In genomic region chr19:18016209-18016970, GRCh38 we compare ENCODE assay signal across 11 cellular contexts. TPM values are rescaled to one million over a fixed set of nuclear protein-coding genes. Genes with fewer than 3 reads are reported as not detected.
DNase-seq lines count a peak whose midpoint lies in the region; ATAC-seq and TF ChIP-seq lines count a peak whose summit lies in the region.
"Not testable (repeated sequence)": the region's sequence is repeated elsewhere in the genome, so short reads cannot be mapped to it uniquely, and the experiment has no call there.
"Had no signal": no experiment of that assay in that cellular context is flagged by ENCODE, and none has a peak within 500 bp of the region (broad histone marks: within the 10 kb centered on the region; RNA-seq: fewer than 3 reads in every experiment).

No MANE protein-coding gene starts in this region.

- peak overlapping the region; percentile 4 to 75 (median 66); a peak in 20 of 22 replicates for H3K27ac ChIP-seq in BLaER1 treated with 17β-estradiol and CSF1 and Interleukin-3, amounts not matched to agents 10 nM and 100 nM
- peak overlapping the region; percentile 43 for H3K27ac ChIP-seq in RWPE1
- peak overlapping the region; percentile 96 for H3K27ac ChIP-seq in cingulate gyrus (ENCODE audit: low read depth, low read length)
- peak overlapping the region; percentile 98 for H3K27ac ChIP-seq in left ventricle myocardium inferior (replicated peaks)
- peak overlapping the region; percentile 46 to 71 for H3K27ac ChIP-seq in mucosa of rectum (ENCODE audit: low read depth in 2 of 2, low read length in 2 of 2)
- peak overlapping the region in 18 of 21 experiments; percentile 48 to 95 (median 67) for H3K27ac ChIP-seq in skin epidermis
- H3K27ac ChIP-seq in thoracic aorta, result peak overlapping the region; percentile 66 to 98

- not testable (repeated sequence) for H3K9me3 ChIP-seq in BLaER1 treated with 17β-estradiol and CSF1 and Interleukin-3, amounts not matched to agents 10 nM and 100 nM (replicated peaks in 1 of 11); left ventricle myocardium inferior (replicated peaks); mucosa of rectum (ENCODE audit: control insufficient read depth in 2 of 2, low read length in 2 of 2); thoracic aorta

- DNase-seq in RWPE1 (ENCODE audit: low spot score); activated naive CD4-positive, alpha-beta T cell treated with anti-CD3 and anti-CD28 coated beads, Interleukin-2, amount 10 ng/mL, durations not matched to agents 7 days and 5 days; left ventricle myocardium inferior; thoracic aorta (ENCODE audit: low spot score): not testable (repeated sequence)

- H3K27me3 ChIP-seq in BLaER1 treated with 17β-estradiol and CSF1 and Interleukin-3, amounts not matched to agents 10 nM and 100 nM; left ventricle myocardium inferior (ENCODE audit: low read depth); mucosa of rectum (ENCODE audit: control insufficient read depth in 2 of 2, insufficient read depth in 2 of 2, low read length in 2 of 2); thoracic aorta (replicated peaks; ENCODE audit: insufficient read depth): not testable (repeated sequence)

- not testable (repeated sequence) for H3K4me3 ChIP-seq in BLaER1 treated with 17β-estradiol and CSF1 and Interleukin-3, amounts not matched to agents 10 nM and 100 nM; left ventricle myocardium inferior; mucosa of rectum (ENCODE audit: low read length in 2 of 2); skin epidermis; thoracic aorta

- peaks cover 34% of the 10 kb centered on the region for H3K36me3 Mint-ChIP-seq in activated naive CD4-positive, alpha-beta T cell treated with anti-CD3 and anti-CD28 coated beads, Interleukin-2, amount 10 ng/mL, durations not matched to agents 7 days and 5 days

- CTCF ChIA-PET in RWPE1 (lab: Yijun Ruan, JAX), result interaction anchor here (1.0 kb wide), 1 partner anchor 41 kb away, joined by 3 read pairs; no protein-coding TSS in a partner anchor
- CTCF ChIA-PET in activated naive CD4-positive, alpha-beta T cell treated with anti-CD3 and anti-CD28 coated beads, Interleukin-2, amount 10 ng/mL, durations not matched to agents 7 days and 5 days (lab: Charles Lee), result interaction anchor here (1.4 kb wide), 1 partner anchor 43 kb away, joined by 3 read pairs; no protein-coding TSS in a partner anchor

- H3K27me3 Mint-ChIP-seq in activated naive CD4-positive, alpha-beta T cell treated with anti-CD3 and anti-CD28 coated beads, Interleukin-2, amount 10 ng/mL, durations not matched to agents 7 days and 5 days, result not testable (repeated sequence)

- peak overlapping the region in 9 of 11 experiments; percentile 18 to 55 (median 49); a peak in 13 of 22 replicates for H3K9ac ChIP-seq in BLaER1 treated with 17β-estradiol and CSF1 and Interleukin-3, amounts not matched to agents 10 nM and 100 nM
- not testable (repeated sequence) for H3K9ac ChIP-seq in mucosa of rectum (ENCODE audit: low read depth in 1 of 2, low read length in 2 of 2)

- POLR2A ChIA-PET in RWPE1 (lab: Yijun Ruan, JAX; ENCODE audit: low non-redundant PET), result not testable (repeated sequence)

- not testable (repeated sequence) for ATAC-seq in thoracic aorta (ENCODE audit: insufficient number of reproducible peaks, low FRiP score, low read depth)

- intact Hi-C loops in left ventricle myocardium inferior (cut with micrococcal nuclease), result not testable (repeated sequence)

- peaks cover 46 to 87% (median 59%) of the 10 kb centered on the region in 10 experiments for H3K4me1 ChIP-seq in BLaER1 treated with 17β-estradiol and CSF1 and Interleukin-3, amounts not matched to agents 10 nM and 100 nM
- H3K4me1 ChIP-seq in left ventricle myocardium inferior (peaks cover 99% of the 10 kb centered on the region), mucosa of rectum (ENCODE audit: control insufficient read depth in 2 of 2, insufficient read depth in 2 of 2, low read length in 2 of 2) (peaks cover 10 to 14% of the 10 kb centered on the region in 2 donors), thoracic aorta (ENCODE audit: control insufficient read depth in 1 of 2, low read depth in 2 of 2) (peaks cover 58 to 76% of the 10 kb centered on the region in 2 donors)

- H3K27ac Mint-ChIP-seq in activated naive CD4-positive, alpha-beta T cell treated with anti-CD3 and anti-CD28 coated beads, Interleukin-2, amount 10 ng/mL, durations not matched to agents 7 days and 5 days, result peak overlapping the region; percentile 25

- H3K4me1 Mint-ChIP-seq in activated naive CD4-positive, alpha-beta T cell treated with anti-CD3 and anti-CD28 coated beads, Interleukin-2, amount 10 ng/mL, durations not matched to agents 7 days and 5 days, result peaks cover 72% of the 10 kb centered on the region

- H4K20me1 ChIP-seq in BLaER1 treated with 17β-estradiol and CSF1 and Interleukin-3, amounts not matched to agents 10 nM and 100 nM, result peaks cover 0 to 23% (median 0%) of the 10 kb centered on the region in 11 experiments; a peak in 6 of 22 replicates

- peaks cover 42 to 45% (median 44%) of the 10 kb centered on the region in 11 experiments for H3K36me3 ChIP-seq in BLaER1 treated with 17β-estradiol and CSF1 and Interleukin-3, amounts not matched to agents 10 nM and 100 nM
- H3K36me3 ChIP-seq in left ventricle myocardium inferior, result peaks cover 39% of the 10 kb centered on the region
- peaks cover 20 to 23% of the 10 kb centered on the region in 2 donors for H3K36me3 ChIP-seq in mucosa of rectum (ENCODE audit: control insufficient read depth in 2 of 2, insufficient read depth in 2 of 2, low read length in 2 of 2)
- peaks cover 33% of the 10 kb centered on the region for H3K36me3 ChIP-seq in thoracic aorta

- H3K4me2 ChIP-seq in BLaER1 treated with 17β-estradiol and CSF1 and Interleukin-3, amounts not matched to agents 10 nM and 100 nM, result peak overlapping the region; percentile 40 to 80 (median 68); a peak in 21 of 22 replicates

- not testable (repeated sequence) for H3K9me3 Mint-ChIP-seq in activated naive CD4-positive, alpha-beta T cell treated with anti-CD3 and anti-CD28 coated beads, Interleukin-2, amount 10 ng/mL, durations not matched to agents 7 days and 5 days

- H3K4me3 Mint-ChIP-seq in activated naive CD4-positive, alpha-beta T cell treated with anti-CD3 and anti-CD28 coated beads, Interleukin-2, amount 10 ng/mL, durations not matched to agents 7 days and 5 days, result not testable (repeated sequence)

- not testable (repeated sequence) for TF ChIP-seq CTCF in RWPE1 (conservative IDR thresholded peaks at IDR 0.05; ENCODE audit: low read depth); left ventricle myocardium inferior (IDR thresholded peaks at IDR 0.05; ENCODE audit: borderline replicate concordance); thoracic aorta (IDR thresholded peaks at IDR 0.05)

RNA-seq across cellular contexts. Expression of gene ARRDC2, which starts 8.4 kb away (rescaled TPM):
- total RNA-seq in left ventricle myocardium inferior (16.6 TPM), thoracic aorta (100 to 1,000 TPM; 114 to 151 TPM)

RNA-seq across cellular contexts. Expression of gene KCNN1, which starts 49.5 kb away (rescaled TPM):
- 0.38 TPM for total RNA-seq in left ventricle myocardium inferior
- under 1 TPM in 1 of 2 donors, not detected in 1; 0.99 TPM for total RNA-seq in thoracic aorta
- total RNA-seq: A172; bronchial epithelial cell; T-helper 2 cell treated with Interferon-gamma antibody and Interleukin-4, amounts not matched to agents 100 ng/mL and 5 ng/mL, for 36 hours had no signal

Comparison
In these comparisons a context has a peak if more than half of its experiments do, and no peak if none do; other contexts are left out.
1. H3K27ac ChIP-seq: peak in every context shown above with its lines; median percentile 98 in left ventricle myocardium inferior; 96 in cingulate gyrus; 82 in thoracic aorta; 67 in skin epidermis; 66 in BLaER1 treated with 17β-estradiol and CSF1 and Interleukin-3, amounts not matched to agents 10 nM and 100 nM; 58 in mucosa of rectum; 43 in RWPE1.